In the genomic region with DNA sequence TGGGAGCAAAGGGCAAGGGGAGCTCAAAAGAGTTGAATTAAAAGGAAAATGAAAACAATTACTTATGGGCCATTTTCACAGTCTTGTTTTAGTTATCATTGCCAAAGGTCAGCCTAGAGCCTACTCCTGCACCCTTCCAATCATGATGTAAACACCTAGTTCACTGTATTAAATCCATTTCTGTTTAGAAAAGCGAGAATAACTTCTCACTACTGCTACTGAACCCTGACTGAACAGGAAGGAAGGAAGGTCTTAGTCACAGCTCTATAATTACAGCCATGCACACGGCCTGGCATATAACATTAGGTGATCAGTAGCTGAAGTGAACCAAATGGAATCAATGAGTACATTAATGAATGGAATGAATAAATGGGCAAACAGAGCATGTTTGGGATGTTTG, we compare ENCODE assay signal across 9 cellular contexts.
DNase-seq lines count a peak whose midpoint lies in the region; ATAC-seq and TF ChIP-seq lines count a peak whose summit lies in the region.
"Had no signal": no experiment of that assay in that cellular context is flagged by ENCODE, and none has a peak within 500 bp of the region (broad histone marks: within the 10 kb centered on the region; RNA-seq: fewer than 3 reads in every experiment).

No MANE protein-coding gene starts in this region.

- intact Hi-C loops in ovary (cut with DNase I) = no loop called here

- H3K4me2 ChIP-seq in OCI-LY3 (ENCODE audit: low read length) (peak overlapping the region; percentile 68), SK-N-SH (no peak overlapping the region)

- H3K27ac Mint-ChIP-seq in stimulated activated naive B cell treated with anti-CD40 and anti-IgM and Interleukin-4, amounts not matched to agents 10 μg/mL and 1 μg/mL and 100 μg/mL, for 72 hours = peak overlapping the region; percentile 96

- DNase-seq in activated T-cell treated with anti-CD3 and anti-CD28 coated beads, Interleukin-2, amount 50 U/mL, for 4 hours = no peak
- DNase-seq in activated T-cell treated with anti-CD3 and anti-CD28 coated beads, Interleukin-2, amount 50 U/mL, for 1 hour = no peak
- peak; percentile 39 for DNase-seq in stimulated activated naive B cell treated with anti-CD40 and anti-IgM and Interleukin-4, amounts not matched to agents 10 μg/mL and 1 μg/mL and 100 μg/mL, for 72 hours
- DNase-seq in ovary (no peak), SK-N-SH (no peak), NCI-H2107 treated with DMSO at 0.1 percent for 48 hours (lab: John Stamatoyannopoulos, UW; ENCODE audit: unreplicated experiment) (no peak)
- DNase-seq: MV-4-11 had no signal

- TF ChIP-seq POLR2A in ovary (IDR thresholded peaks at IDR 0.05) = no peak

- no peaks in the 10 kb centered on the region for H4K20me1 ChIP-seq in OCI-LY3 (ENCODE audit: insufficient read depth, low read length)
- H4K20me1 ChIP-seq in SK-N-SH (ENCODE audit: insufficient read depth) = no peaks in the 10 kb centered on the region

- 68 to 78% (median 75%) methylated on average over 2 of the region's 2 CpGs for WGBS in ovary, 3 donors
- WGBS in SK-N-SH (ENCODE audit: low lambda C conversion rate) = 27% methylated on average over 2 of the region's 2 CpGs

- no peak overlapping the region for H2AFZ ChIP-seq in OCI-LY3 (ENCODE audit: low read depth, low read length)
- no peak overlapping the region for H2AFZ ChIP-seq in SK-N-SH (ENCODE audit: low read depth)

- H3K27me3 Mint-ChIP-seq in activated T-cell treated with anti-CD3 and anti-CD28 coated beads, Interleukin-2, amount 50 U/mL, for 4 hours (ENCODE audit: low read depth) = no peaks in the 10 kb centered on the region
- no peaks in the 10 kb centered on the region for H3K27me3 Mint-ChIP-seq in stimulated activated naive B cell treated with anti-CD40 and anti-IgM and Interleukin-4, amounts not matched to agents 10 μg/mL and 1 μg/mL and 100 μg/mL, for 72 hours

- H3K27me3 ChIP-seq in OCI-LY3 (ENCODE audit: low read depth, low read length) (no peaks in the 10 kb centered on the region), ovary (no peaks in the 10 kb centered on the region), SK-N-SH (ENCODE audit: insufficient read depth) (no peaks in the 10 kb centered on the region)

- no peaks in the 10 kb centered on the region for H3K9me2 ChIP-seq in SK-N-SH

- no peaks in the 10 kb centered on the region for H3F3A ChIP-seq in SK-N-SH (replicated peaks; ENCODE audit: insufficient read depth)

- H3K4me3 Mint-ChIP-seq in activated T-cell treated with anti-CD3 and anti-CD28 coated beads, Interleukin-2, amount 50 U/mL, for 4 hours = peak overlapping the region; percentile 40
- peak overlapping the region; percentile 59 to 76 for H3K4me3 Mint-ChIP-seq in stimulated activated naive B cell treated with anti-CD40 and anti-IgM and Interleukin-4, amounts not matched to agents 10 μg/mL and 1 μg/mL and 100 μg/mL, for 72 hours

- H3K27ac ChIP-seq in OCI-LY3 (ENCODE audit: low read length) (peak overlapping the region; percentile 24; the same call in 1 of the 2 replicates), ovary (no peak overlapping the region), SK-N-SH (ENCODE audit: low read depth in 2 of 2, low read length in 1 of 2) (no peak overlapping the region)

- CTCF ChIA-PET in SK-N-SH (lab: Yijun Ruan, JAX) = interaction anchor here (1.5 to 1.8 kb wide), 3 partner anchors 9 to 83 kb away, joined by 3 to 6 read pairs (median 5); no protein-coding TSS in a partner anchor

- no peaks in the 10 kb centered on the region for H3K79me2 ChIP-seq in OCI-LY3 (ENCODE audit: low read length)
- H3K79me2 ChIP-seq in SK-N-SH (ENCODE audit: insufficient read depth) = no peaks in the 10 kb centered on the region

- H3K36me3 ChIP-seq in OCI-LY3 (replicated peaks; ENCODE audit: low read depth, low read length) (no peaks in the 10 kb centered on the region), ovary (no peaks in the 10 kb centered on the region), SK-N-SH (replicated peaks in 1 of 2; ENCODE audit: control insufficient read depth in 1 of 2, insufficient read depth in 2 of 2, low read length in 1 of 2) (no peaks in the 10 kb centered on the region)

- peaks cover 4% of the 10 kb centered on the region for H3K36me3 Mint-ChIP-seq in activated T-cell treated with anti-CD3 and anti-CD28 coated beads, Interleukin-2, amount 50 U/mL, for 4 hours (ENCODE audit: insufficient read depth)
- H3K36me3 Mint-ChIP-seq in stimulated activated naive B cell treated with anti-CD40 and anti-IgM and Interleukin-4, amounts not matched to agents 10 μg/mL and 1 μg/mL and 100 μg/mL, for 72 hours = peaks cover 25 to 33% of the 10 kb centered on the region in 2 donors

- peaks cover 3% of the 10 kb centered on the region for H3K9me3 Mint-ChIP-seq in activated T-cell treated with anti-CD3 and anti-CD28 coated beads, Interleukin-2, amount 50 U/mL, for 4 hours
- H3K9me3 Mint-ChIP-seq in stimulated activated naive B cell treated with anti-CD40 and anti-IgM and Interleukin-4, amounts not matched to agents 10 μg/mL and 1 μg/mL and 100 μg/mL, for 72 hours = peaks cover 4% of the 10 kb centered on the region in 2 donors

- H3K4me3 ChIP-seq in OCI-LY3 (ENCODE audit: low read length) (no peak overlapping the region; the same call in 1 of the 2 replicates), ovary (no peak overlapping the region), SK-N-SH (ENCODE audit: low read depth in 2 of 2, low read length in 1 of 2) (no peak overlapping the region)

- H3K9ac ChIP-seq in OCI-LY3 (ENCODE audit: low read length) = no peak overlapping the region
- H3K9ac ChIP-seq in SK-N-SH = no peak overlapping the region

- H3K9me3 ChIP-seq in OCI-LY3 (ENCODE audit: insufficient read depth, low read length) (no peaks in the 10 kb centered on the region), ovary (no peaks in the 10 kb centered on the region), SK-N-SH (no peaks in the 10 kb centered on the region)

- H3K4me1 ChIP-seq in OCI-LY3 (ENCODE audit: low read length) (peaks cover 22% of the 10 kb centered on the region), ovary (ENCODE audit: insufficient read depth) (peaks cover 3% of the 10 kb centered on the region), SK-N-SH (ENCODE audit: control insufficient read depth in 1 of 2, insufficient read depth in 2 of 2, low read depth in 1 of 2, low read length in 1 of 2) (no peaks in the 10 kb centered on the region; a peak in 2 of 4 replicates)

- peaks cover 30% of the 10 kb centered on the region for H3K4me1 Mint-ChIP-seq in activated T-cell treated with anti-CD3 and anti-CD28 coated beads, Interleukin-2, amount 50 U/mL, for 4 hours (ENCODE audit: low read depth)
- peaks cover 40 to 63% of the 10 kb centered on the region in 2 donors for H3K4me1 Mint-ChIP-seq in stimulated activated naive B cell treated with anti-CD40 and anti-IgM and Interleukin-4, amounts not matched to agents 10 μg/mL and 1 μg/mL and 100 μg/mL, for 72 hours

- TF ChIP-seq RAD21 in SK-N-SH (IDR thresholded peaks at IDR 0.05; ENCODE audit: low read length) = no peak

- POLR2A ChIA-PET in SK-N-SH (lab: Yijun Ruan, JAX) = no interaction called here

- TF ChIP-seq CTCF in OCI-LY3 (IDR thresholded peaks at IDR 0.05; ENCODE audit: low read depth, low read length) = no peak
- no peak for TF ChIP-seq CTCF in ovary (IDR thresholded peaks at IDR 0.05)
- no peak for TF ChIP-seq CTCF in SK-N-SH (IDR thresholded peaks at IDR 0.05)

- no peak for TF ChIP-seq EP300 in ovary (IDR thresholded peaks at IDR 0.05)
- no peak for TF ChIP-seq EP300 in SK-N-SH (IDR thresholded peaks at IDR 0.05; ENCODE audit: borderline replicate concordance in 1 of 2, low read depth in 1 of 2, low read length in 1 of 2)

- peak; percentile 66 to 68 for ATAC-seq in activated T-cell treated with anti-CD3 and anti-CD28 coated beads, Interleukin-2, amount 50 U/mL, for 4 hours
- peak; percentile 63 for ATAC-seq in HG02763 (IDR thresholded peaks at IDR 0.05; ENCODE audit: unreplicated experiment)
- ATAC-seq in stimulated activated naive B cell treated with anti-CD40 and anti-IgM and Interleukin-4, amounts not matched to agents 10 μg/mL and 1 μg/mL and 100 μg/mL, for 72 hours (replicated peaks) = peak; percentile 84 to 86

TF ChIP-seq in SK-N-SH, 30 proteins besides CTCF, POLR2A, EP300 and RAD21:
- TF ChIP-seq MXI1 (IDR thresholded peaks at IDR 0.05; ENCODE audit: low read depth, low read length) (no peak), EZH2phosphoT487 (IDR thresholded peaks at IDR 0.05; ENCODE audit: borderline replicate concordance, low read depth) (no peak), GATA2 (CRISPR knock-in tag; IDR thresholded peaks at IDR 0.05) (no peak), FOXM1 (IDR thresholded peaks at IDR 0.05; ENCODE audit: low read depth) (no peak), SMC3 (IDR thresholded peaks at IDR 0.05; ENCODE audit: low read depth, low read length) (no peak), POLR2AphosphoS5 (IDR thresholded peaks at IDR 0.05; ENCODE audit: low read depth, low read length) (no peak), JUND (IDR thresholded peaks at IDR 0.05) (no peak)
- TF ChIP-seq, protein P1, sequence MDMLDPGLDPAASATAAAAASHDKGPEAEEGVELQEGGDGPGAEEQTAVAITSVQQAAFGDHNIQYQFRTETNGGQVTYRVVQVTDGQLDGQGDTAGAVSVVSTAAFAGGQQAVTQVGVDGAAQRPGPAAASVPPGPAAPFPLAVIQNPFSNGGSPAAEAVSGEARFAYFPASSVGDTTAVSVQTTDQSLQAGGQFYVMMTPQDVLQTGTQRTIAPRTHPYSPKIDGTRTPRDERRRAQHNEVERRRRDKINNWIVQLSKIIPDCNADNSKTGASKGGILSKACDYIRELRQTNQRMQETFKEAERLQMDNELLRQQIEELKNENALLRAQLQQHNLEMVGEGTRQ (IDR thresholded peaks at IDR 0.05; ENCODE audit: borderline replicate concordance, low read depth, low read length) = no peak
TF ChIP-seq in SK-N-SH: peak in this region for 0.
